In the genomic region with DNA sequence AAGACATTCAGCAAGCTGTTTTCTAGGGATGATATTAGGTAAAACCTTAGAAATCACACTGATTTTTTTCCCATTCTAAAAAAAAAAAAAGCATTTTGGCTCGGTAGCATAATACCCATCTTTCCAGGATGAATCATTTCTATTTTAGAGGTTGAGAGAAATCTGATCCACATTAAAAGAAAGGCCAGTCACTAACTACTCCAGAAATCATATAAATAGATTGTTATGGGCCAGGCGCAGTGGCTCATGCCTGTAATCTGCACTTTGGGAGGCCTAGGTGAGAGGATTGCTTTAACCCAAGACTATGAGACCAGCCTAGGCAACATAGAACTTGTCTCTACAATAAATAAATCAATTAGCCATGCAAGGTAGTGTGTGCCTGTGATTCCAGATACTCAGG, we compare ENCODE assay signal across 12 cellular contexts.
DNase-seq lines count a peak whose midpoint lies in the region; ATAC-seq and TF ChIP-seq lines count a peak whose summit lies in the region.
"Had no signal": no experiment of that assay in that cellular context is flagged by ENCODE, and none has a peak within 500 bp of the region (broad histone marks: within the 10 kb centered on the region; RNA-seq: fewer than 3 reads in every experiment).

No MANE protein-coding gene starts in this region.

- ATAC-seq in Right ventricle myocardium inferior (peak; percentile 48), aorta (ENCODE audit: low FRiP score) (peak; percentile 48), HG02973 (IDR thresholded peaks at IDR 0.05; ENCODE audit: unreplicated experiment) (no peak)
- ATAC-seq: activated CD4-positive, alpha-beta T cell treated with anti-CD3 and anti-CD28 coated beads for 36 hours; GM12878 had no signal

- no peaks in the 10 kb centered on the region for H3K4me1 Mint-ChIP-seq in glutamatergic neuron (ENCODE audit: low read depth, unreplicated experiment)
- H3K4me1 Mint-ChIP-seq: activated CD4-positive, alpha-beta T cell treated with anti-CD3 and anti-CD28 coated beads for 36 hours; naive B cell had no signal

- H3K27me3 ChIP-seq in hepatocyte, result no peaks in the 10 kb centered on the region
- no peaks in the 10 kb centered on the region for H3K27me3 ChIP-seq in aorta (ENCODE audit: control insufficient read depth in 1 of 2, insufficient read depth in 2 of 2, low read length in 1 of 2)

- H3K36me3 ChIP-seq in hepatocyte (replicated peaks; ENCODE audit: insufficient read depth, low read depth) (no peaks in the 10 kb centered on the region), aorta (ENCODE audit: control insufficient read depth in 1 of 2, insufficient read depth in 2 of 2, low read length in 1 of 2) (no peaks in the 10 kb centered on the region)

- TF ChIP-seq CTCF in astrocyte of the spinal cord (IDR thresholded peaks at IDR 0.05; ENCODE audit: low read depth, low read length) (no peak), hepatocyte (IDR thresholded peaks at IDR 0.05; ENCODE audit: poor library complexity) (no peak), coronary artery (IDR thresholded peaks at IDR 0.05) (no peak), glutamatergic neuron (IDR thresholded peaks at IDR 0.05; ENCODE audit: partially characterized antibody, unreplicated experiment) (no peak)

- 59% methylated on average over 2 of the region's 2 CpGs for WGBS in hepatocyte (ENCODE audit: low lambda C conversion rate, missing lambda C conversion rate)
- 10 to 16% methylated on average over 2 of the region's 2 CpGs for WGBS in aorta, 2 donors

- DNase-seq in Right ventricle myocardium inferior (ENCODE audit: missing footprints) (no peak), cardiac septum (ENCODE audit: low spot score) (no peak), astrocyte of the spinal cord (ENCODE audit: low read depth, low spot score) (peak; percentile 62), hepatocyte (ENCODE audit: low spot score) (no peak), aorta (no peak), coronary artery (ENCODE audit: low spot score) (no peak), glutamatergic neuron (no peak)
- DNase-seq: activated CD4-positive, alpha-beta T cell treated with anti-CD3 and anti-CD28 coated beads for 36 hours; islet precursor cell; naive B cell had no signal

- intact Hi-C loops in Right ventricle myocardium inferior (cut with DNase I), result loop anchor here (5.0 kb wide), 1 partner anchor 164 kb away; a partner anchor contains a TSS
- intact Hi-C loops in cardiac septum (cut with DNase I), result loop anchor here (2.0 kb wide), 1 partner anchor 163 kb away; no protein-coding TSS in a partner anchor
- intact Hi-C loops in aorta (cut with DNase I), result no loop called here

- H3K4me3 ChIP-seq in astrocyte of the spinal cord (ENCODE audit: low read depth, low read length), result no peak overlapping the region
- H3K4me3 ChIP-seq in hepatocyte, result no peak overlapping the region
- H3K4me3 ChIP-seq in aorta (ENCODE audit: low read length in 2 of 2), result no peak overlapping the region
- no peak overlapping the region for H3K4me3 ChIP-seq in coronary artery
- H3K4me3 ChIP-seq: GM12878 had no signal

- H3K27ac ChIP-seq in hepatocyte (peak overlapping the region; percentile 15), aorta (ENCODE audit: low read depth in 1 of 2, low read length in 2 of 2) (peak overlapping the region in 1 of 2 donors; percentile 84), coronary artery (peak overlapping the region in 1 of 2 donors; percentile 67)

- H3K27me3 Mint-ChIP-seq in glutamatergic neuron (ENCODE audit: unreplicated experiment), result no peaks in the 10 kb centered on the region

- H2AFZ ChIP-seq in hepatocyte, result no peak overlapping the region

- H3K9me3 ChIP-seq in hepatocyte (ENCODE audit: low read depth) (no peaks in the 10 kb centered on the region), aorta (ENCODE audit: control insufficient read depth, low read length) (peaks cover 2% of the 10 kb centered on the region)

- no peaks in the 10 kb centered on the region for H3K9me3 Mint-ChIP-seq in glutamatergic neuron (ENCODE audit: unreplicated experiment)

- H3K4me1 ChIP-seq in hepatocyte (ENCODE audit: insufficient read depth) (peaks cover 9% of the 10 kb centered on the region), aorta (ENCODE audit: control insufficient read depth in 1 of 2, insufficient read depth in 2 of 2, low read length in 2 of 2) (peaks cover 5 to 6% of the 10 kb centered on the region in 2 donors)

- H3K4me2 ChIP-seq in hepatocyte, result no peak overlapping the region

- H3K4me3 Mint-ChIP-seq in glutamatergic neuron (ENCODE audit: unreplicated experiment), result no peak overlapping the region
- H3K4me3 Mint-ChIP-seq: activated CD4-positive, alpha-beta T cell treated with anti-CD3 and anti-CD28 coated beads for 36 hours; naive B cell had no signal

- no peak overlapping the region for H3K27ac Mint-ChIP-seq in glutamatergic neuron (ENCODE audit: unreplicated experiment)
- H3K27ac Mint-ChIP-seq: activated CD4-positive, alpha-beta T cell treated with anti-CD3 and anti-CD28 coated beads for 36 hours; naive B cell had no signal

- no peaks in the 10 kb centered on the region for H3K79me2 ChIP-seq in hepatocyte

- in situ Hi-C loops in astrocyte of the spinal cord (cut with HindIII; ENCODE audit: low sequenced_read_pairs), result no loop called here

- no peaks in the 10 kb centered on the region for H3K36me3 Mint-ChIP-seq in glutamatergic neuron (ENCODE audit: unreplicated experiment)
- H3K36me3 Mint-ChIP-seq: naive B cell had no signal

- H4K20me1 ChIP-seq in hepatocyte (ENCODE audit: insufficient read depth, poor library complexity, severe bottlenecking), result no peaks in the 10 kb centered on the region

- no peaks in the 10 kb centered on the region for H3K9me2 ChIP-seq in hepatocyte (replicated peaks; ENCODE audit: insufficient read depth)

Comparison
In these comparisons a context has a peak if more than half of its experiments do, and no peak if none do; other contexts are left out.
1. intact Hi-C loops: an anchor here in Right ventricle myocardium inferior (5.0 kb wide) and cardiac septum (2.0 kb wide); none called in aorta.